In genomic region chr1:183247484-183247883, GRCh38 we compare ENCODE assay signal across 30 cellular contexts.
"Had no signal": no experiment of that assay in that cellular context is flagged by ENCODE, and none has a peak within 500 bp of the region (broad histone marks: within the 10 kb centered on the region; RNA-seq: fewer than 3 reads in every experiment).

No MANE protein-coding gene starts in this region.

- H3K27ac Mint-ChIP-seq: natural killer cell treated with Interleukin-12 subunit alpha and Interleukin-12 subunit beta and Interleukin-15 and Interleukin-18, amount 100 ng/mL, for 72 hours; nephron progenitor cell; progenitor cell of endocrine pancreas; stimulated activated effector memory CD8-positive, alpha-beta T cell treated with anti-CD3 and anti-CD28 coated beads, Interleukin-12 subunit alpha, Interleukin-12 subunit beta, amount 100 ng/mL, for 72 hours; stimulated activated naive B cell treated with anti-CD40 and anti-IgM and Interleukin-4, amounts not matched to agents 10 μg/mL and 1 μg/mL and 100 μg/mL, for 72 hours; stimulated activated naive CD8-positive, alpha-beta T cell treated with anti-CD3 and anti-CD28 coated beads, Interleukin-15, Interleukin-2, amounts not matched to agents 100 ng/mL and 50 ng/mL, for 24 hours had no signal

- H3K36me3 Mint-ChIP-seq: natural killer cell treated with Interleukin-12 subunit alpha and Interleukin-12 subunit beta and Interleukin-15 and Interleukin-18, amount 100 ng/mL, for 72 hours; stimulated activated effector memory CD8-positive, alpha-beta T cell treated with anti-CD3 and anti-CD28 coated beads, Interleukin-12 subunit alpha, Interleukin-12 subunit beta, amount 100 ng/mL, for 72 hours; stimulated activated naive B cell treated with anti-CD40 and anti-IgM and Interleukin-4, amounts not matched to agents 10 μg/mL and 1 μg/mL and 100 μg/mL, for 72 hours had no signal

- H3K9me3 ChIP-seq: neutrophil, ovary, psoas muscle, right lobe of liver, sigmoid colon, stomach, thoracic aorta, thyroid gland, tibial nerve, upper lobe of left lung, vagina had no signal

- DNase-seq: nephron progenitor cell; nucleus accumbens; ovary; posterior cingulate gyrus; psoas muscle; right cardiac atrium; right lobe of liver; sigmoid colon; small intestine; stimulated activated CD4-positive, alpha-beta T cell treated with anti-CD3 and anti-CD28 coated beads, Interleukin-15, amount 100 ng/mL, for 24 hours; stimulated activated CD4-positive, alpha-beta T cell treated with anti-CD3 and anti-CD28 coated beads, Interleukin-2, amount 100 ng/mL, for 24 hours; stimulated activated CD4-positive, alpha-beta T cell treated with anti-CD3 and anti-CD28 coated beads, Interleukin-2, amount 100 ng/mL, for 48 hours; stimulated activated CD4-positive, alpha-beta T cell treated with anti-CD3 and anti-CD28 coated beads, Interleukin-4, amount 100 ng/mL, for 24 hours; stimulated activated naive B cell treated with anti-CD40 and anti-IgM and Interleukin-4, amounts not matched to agents 10 μg/mL and 1 μg/mL and 100 μg/mL, for 72 hours; stimulated activated naive CD4-positive, alpha-beta T cell treated with Interleukin-2 at 50 U/mL for 16 hours; stomach; thyroid gland; trophoblast cell; upper lobe of left lung had no signal

- H3K27me3 ChIP-seq: neutrophil, ovary, right lobe of liver, sigmoid colon, stomach, thyroid gland, tibial nerve, upper lobe of left lung, vagina had no signal

- H3K9ac ChIP-seq: parathyroid adenoma had no signal

- H3K36me3 ChIP-seq: neutrophil, ovary, right lobe of liver, sigmoid colon, stomach, thoracic aorta, thyroid gland, tibial nerve, upper lobe of left lung, vagina had no signal

- H2AFZ ChIP-seq: parathyroid adenoma had no signal

- H3K9me3 Mint-ChIP-seq: natural killer cell treated with Interleukin-12 subunit alpha and Interleukin-12 subunit beta and Interleukin-15 and Interleukin-18, amount 100 ng/mL, for 72 hours; stimulated activated effector memory CD8-positive, alpha-beta T cell treated with anti-CD3 and anti-CD28 coated beads, Interleukin-12 subunit alpha, Interleukin-12 subunit beta, amount 100 ng/mL, for 72 hours; stimulated activated naive B cell treated with anti-CD40 and anti-IgM and Interleukin-4, amounts not matched to agents 10 μg/mL and 1 μg/mL and 100 μg/mL, for 72 hours; stimulated activated naive CD8-positive, alpha-beta T cell treated with anti-CD3 and anti-CD28 coated beads, Interleukin-15, Interleukin-2, amounts not matched to agents 100 ng/mL and 50 ng/mL, for 24 hours had no signal

- H3K4me1 Mint-ChIP-seq: neural crest cell; stimulated activated effector memory CD8-positive, alpha-beta T cell treated with anti-CD3 and anti-CD28 coated beads, Interleukin-12 subunit alpha, Interleukin-12 subunit beta, amount 100 ng/mL, for 72 hours; stimulated activated naive B cell treated with anti-CD40 and anti-IgM and Interleukin-4, amounts not matched to agents 10 μg/mL and 1 μg/mL and 100 μg/mL, for 72 hours had no signal

- H3K4me3 Mint-ChIP-seq: natural killer cell treated with Interleukin-12 subunit alpha and Interleukin-12 subunit beta and Interleukin-15 and Interleukin-18, amount 100 ng/mL, for 72 hours; nephron progenitor cell; neural crest cell; stimulated activated effector memory CD8-positive, alpha-beta T cell treated with anti-CD3 and anti-CD28 coated beads, Interleukin-12 subunit alpha, Interleukin-12 subunit beta, amount 100 ng/mL, for 72 hours; stimulated activated naive B cell treated with anti-CD40 and anti-IgM and Interleukin-4, amounts not matched to agents 10 μg/mL and 1 μg/mL and 100 μg/mL, for 72 hours; stimulated activated naive CD8-positive, alpha-beta T cell treated with anti-CD3 and anti-CD28 coated beads, Interleukin-15, Interleukin-2, amounts not matched to agents 100 ng/mL and 50 ng/mL, for 24 hours had no signal

- H3K4me3 ChIP-seq: ovary, psoas muscle, right lobe of liver, sigmoid colon, stomach, thoracic aorta, thyroid gland, tibial nerve, upper lobe of left lung, vagina had no signal

- ATAC-seq: natural killer cell treated with Interleukin-12 subunit alpha and Interleukin-12 subunit beta and Interleukin-15 and Interleukin-18, amount 100 ng/mL, for 72 hours; psoas muscle; right cardiac atrium; right lobe of liver; stimulated activated effector memory CD8-positive, alpha-beta T cell treated with anti-CD3 and anti-CD28 coated beads, Interleukin-12 subunit alpha, Interleukin-12 subunit beta, amount 100 ng/mL, for 72 hours; stimulated activated naive B cell treated with anti-CD40 and anti-IgM and Interleukin-4, amounts not matched to agents 10 μg/mL and 1 μg/mL and 100 μg/mL, for 72 hours had no signal

- FAIRE-seq: small intestine, urothelium cell line had no signal

- H3K79me2 ChIP-seq: parathyroid adenoma had no signal

- H3K4me1 ChIP-seq: parathyroid adenoma, psoas muscle, right lobe of liver, sigmoid colon, vagina had no signal

- H3K27ac ChIP-seq: neutrophil, ovary, parathyroid adenoma, psoas muscle, right lobe of liver, sigmoid colon, stomach, thoracic aorta, thyroid gland, tibial nerve, upper lobe of left lung, vagina had no signal
